ENCODE assay signal across 21 cellular contexts in genomic region chr9:37370282-37370681, GRCh38.
"Had no signal": no experiment of that assay in that cellular context is flagged by ENCODE, and none has a peak within 500 bp of the region (broad histone marks: within the 10 kb centered on the region; RNA-seq: fewer than 3 reads in every experiment).

No MANE protein-coding gene starts in this region.

- H3K27ac Mint-ChIP-seq: brain had no signal

- ATAC-seq: heart left ventricle, left cardiac atrium had no signal

- H3K9me3 Mint-ChIP-seq: activated T-cell treated with anti-CD3 and anti-CD28 coated beads, Interleukin-2, amount 50 U/mL, for 4 hours; brain had no signal

- H3K9ac ChIP-seq: parathyroid adenoma had no signal

- H3K4me1 ChIP-seq: parathyroid adenoma, right lobe of liver, tibial artery had no signal

- H3K9me3 ChIP-seq: heart left ventricle, right lobe of liver, tibial artery had no signal

- H3K4me2 ChIP-seq: smooth muscle cell had no signal

- H3K4me3 ChIP-seq: heart left ventricle, right lobe of liver, smooth muscle cell, tibial artery had no signal

- H3K36me3 Mint-ChIP-seq: brain had no signal

- H3K27me3 ChIP-seq: right lobe of liver, tibial artery had no signal

- H3K36me3 ChIP-seq: heart left ventricle, right lobe of liver, tibial artery, WERI-Rb-1 had no signal

- H3K4me3 Mint-ChIP-seq: activated T-cell treated with anti-CD3 and anti-CD28 coated beads, Interleukin-2, amount 50 U/mL, for 4 hours; brain had no signal

- H3K27me3 Mint-ChIP-seq: brain had no signal

- H3K4me1 Mint-ChIP-seq: brain had no signal

- DNase-seq: activated CD4-positive, alpha-beta T cell treated with anti-CD3 and anti-CD28 coated beads, Interleukin-2, amount 50 U/mL, for 4 hours; activated CD8-positive, alpha-beta memory T cell treated with anti-CD3 and anti-CD28 coated beads, Interleukin-2, amount 50 U/mL, for 48 hours; activated effector memory CD4-positive, alpha-beta T cell treated with Interleukin-2 at 50 U/mL for 16 hours; activated naive CD4-positive, alpha-beta T cell treated with anti-CD3 and anti-CD28 coated beads, Interleukin-2, amount 50 U/mL, for 16 hours; activated T-cell treated with anti-CD3 and anti-CD28 coated beads, Interleukin-2, amount 50 U/mL, for 4 hours; aorta; heart left ventricle; left cardiac atrium; mesenchymal stem cell; nucleus accumbens; right lobe of liver; stimulated activated CD4-positive, alpha-beta T cell treated with anti-CD3 and anti-CD28 coated beads, Interleukin-2, amount 100 ng/mL, for 48 hours; stimulated activated CD8-positive, alpha-beta memory T cell treated with anti-CD3 and anti-CD28 coated beads, Interleukin-4, amount 100 ng/mL, for 48 hours; stimulated activated naive CD4-positive, alpha-beta T cell treated with Interleukin-2 at 50 U/mL for 16 hours; T-helper 1 cell; tibial artery; WERI-Rb-1 had no signal

- H3K79me2 ChIP-seq: parathyroid adenoma had no signal

- H3K27ac ChIP-seq: epithelial cell of prostate, heart left ventricle, parathyroid adenoma, right lobe of liver, tibial artery, WERI-Rb-1 had no signal

- H2AFZ ChIP-seq: parathyroid adenoma had no signal
